ENCODE assay signal across 1 cellular context in the genomic region with DNA sequence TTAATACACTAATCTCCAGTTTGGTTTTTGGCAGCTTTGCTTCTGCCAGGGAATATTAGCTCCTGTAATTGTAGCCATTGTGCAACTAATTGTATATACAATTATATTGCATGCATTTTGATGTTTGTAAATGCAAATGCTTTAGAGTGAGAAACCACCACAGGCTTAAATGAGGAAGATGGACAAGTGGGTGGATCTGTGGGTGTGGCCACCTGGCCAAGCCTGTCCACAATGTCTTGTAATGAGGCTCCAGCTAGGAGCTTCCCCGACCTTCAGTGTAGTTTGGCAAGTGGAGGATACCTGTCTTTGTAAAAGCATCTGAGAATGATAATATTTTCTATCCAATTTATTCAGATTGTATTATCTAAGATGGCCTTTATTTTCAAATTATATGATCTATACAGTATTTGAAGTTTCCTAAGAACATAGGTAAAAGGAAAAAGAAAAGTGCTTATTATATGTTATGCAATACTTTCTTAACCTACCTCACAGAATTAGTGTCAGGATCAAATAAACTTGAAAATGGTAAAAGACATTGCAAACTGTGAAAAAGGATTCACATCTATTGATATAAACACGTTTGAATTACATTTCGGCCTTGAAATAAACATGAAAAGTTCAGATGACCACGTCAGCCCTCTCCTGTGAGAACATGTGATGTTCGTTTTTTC.
TF ChIP-seq lines count a peak whose summit lies in the region.

No MANE protein-coding gene starts in this region.

TF ChIP-seq in GM12878, 131 proteins besides CTCF, POLR2A, EP300 and RAD21:
- 0 out of 3 replicates have a peak, but pooled peaks have one; percentile 30 for TF ChIP-seq POU2F2 (IDR thresholded peaks at IDR 0.05; ENCODE audit: borderline replicate concordance, low read depth, low read length)
- no peak for TF ChIP-seq SRF (IDR thresholded peaks at IDR 0.05; ENCODE audit: low read depth in 2 of 2, low read length in 2 of 2)
- TF ChIP-seq, protein P1, sequence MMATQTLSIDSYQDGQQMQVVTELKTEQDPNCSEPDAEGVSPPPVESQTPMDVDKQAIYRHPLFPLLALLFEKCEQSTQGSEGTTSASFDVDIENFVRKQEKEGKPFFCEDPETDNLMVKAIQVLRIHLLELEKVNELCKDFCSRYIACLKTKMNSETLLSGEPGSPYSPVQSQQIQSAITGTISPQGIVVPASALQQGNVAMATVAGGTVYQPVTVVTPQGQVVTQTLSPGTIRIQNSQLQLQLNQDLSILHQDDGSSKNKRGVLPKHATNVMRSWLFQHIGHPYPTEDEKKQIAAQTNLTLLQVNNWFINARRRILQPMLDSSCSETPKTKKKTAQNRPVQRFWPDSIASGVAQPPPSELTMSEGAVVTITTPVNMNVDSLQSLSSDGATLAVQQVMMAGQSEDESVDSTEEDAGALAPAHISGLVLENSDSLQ (IDR thresholded peaks at IDR 0.05), result peak; percentile 39
- TF ChIP-seq, protein P2, sequence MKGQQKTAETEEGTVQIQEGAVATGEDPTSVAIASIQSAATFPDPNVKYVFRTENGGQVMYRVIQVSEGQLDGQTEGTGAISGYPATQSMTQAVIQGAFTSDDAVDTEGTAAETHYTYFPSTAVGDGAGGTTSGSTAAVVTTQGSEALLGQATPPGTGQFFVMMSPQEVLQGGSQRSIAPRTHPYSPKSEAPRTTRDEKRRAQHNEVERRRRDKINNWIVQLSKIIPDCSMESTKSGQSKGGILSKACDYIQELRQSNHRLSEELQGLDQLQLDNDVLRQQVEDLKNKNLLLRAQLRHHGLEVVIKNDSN (IDR thresholded peaks at IDR 0.05; ENCODE audit: borderline replicate concordance, extremely low read length, insufficient read depth, low read depth, low read length), result no peak
- TF ChIP-seq SMAD1 (IDR thresholded peaks at IDR 0.05; ENCODE audit: low read depth, partially characterized antibody), result no peak
- TF ChIP-seq KLF5 (IDR thresholded peaks at IDR 0.05; ENCODE audit: partially characterized antibody), result no peak
